12 cellular contexts compared by ENCODE assay signal in genomic region chr11:27468643-27469332, GRCh38. TPM values are rescaled to one million over a fixed set of nuclear protein-coding genes. Genes with fewer than 3 reads are reported as not detected.
DNase-seq lines count a peak whose midpoint lies in the region; ATAC-seq and TF ChIP-seq lines count a peak whose summit lies in the region.
"Had no signal": no experiment of that assay in that cellular context is flagged by ENCODE, and none has a peak within 500 bp of the region (broad histone marks: within the 10 kb centered on the region; RNA-seq: fewer than 3 reads in every experiment).

No MANE protein-coding gene starts in this region.

- H3K36me3 Mint-ChIP-seq in mesothelial cell of epicardium, result no peaks in the 10 kb centered on the region

- no peak for ATAC-seq in GM19328 (IDR thresholded peaks at IDR 0.05; ENCODE audit: unreplicated experiment)
- ATAC-seq: stimulated activated naive CD8-positive, alpha-beta T cell treated with anti-CD3 and anti-CD28 coated beads, Interleukin-15, Interleukin-2, amounts not matched to agents 100 U/mL and 50 U/mL, for 24 hours had no signal

- H3K4me1 ChIP-seq in ACC112 (ENCODE audit: control insufficient read depth, insufficient read depth, low read length, unreplicated experiment), result peaks cover 43% of the 10 kb centered on the region

- H2AFZ ChIP-seq in ACC112 (ENCODE audit: low read length, unreplicated experiment), result no peak overlapping the region

- peak; percentile 57 for DNase-seq in LoVo (ENCODE audit: low spot score)
- DNase-seq in dermis blood vessel endothelial cell, result peak; percentile 46
- DNase-seq in mesothelial cell of epicardium (ENCODE audit: low spot score in 2 of 2, unreplicated experiment in 2 of 2), result no peak
- DNase-seq in globus pallidus (ENCODE audit: low spot score), result no peak
- no peak for DNase-seq in NOMO-1 (lab: John Stamatoyannopoulos, UW; ENCODE audit: unreplicated experiment in 2 of 2)
- DNase-seq in anterior cingulate cortex (lab: John Stamatoyannopoulos, UW), result no peak
- DNase-seq: activated CD8-positive, alpha-beta memory T cell treated with anti-CD3 and anti-CD28 coated beads, Interleukin-2, amount 50 U/mL, for 48 hours; NCI-H1105; stimulated activated naive CD8-positive, alpha-beta T cell treated with anti-CD3 and anti-CD28 coated beads, Interleukin-15, Interleukin-2, amounts not matched to agents 100 U/mL and 50 U/mL, for 24 hours had no signal

- peaks cover 69% of the 10 kb centered on the region for H3K4me1 Mint-ChIP-seq in mesothelial cell of epicardium

- peaks cover 5% of the 10 kb centered on the region for H3K79me2 ChIP-seq in ACC112 (ENCODE audit: control insufficient read depth, insufficient read depth, low read length, unreplicated experiment)

- no peaks in the 10 kb centered on the region for H3K36me3 ChIP-seq in ACC112 (ENCODE audit: insufficient read depth, low read length)
- H3K36me3 ChIP-seq: BLaER1 had no signal

- H3K27ac ChIP-seq in ACC112 (ENCODE audit: low read depth, low read length), result peak overlapping the region; percentile 78
- H3K27ac ChIP-seq: BLaER1 had no signal

- H3K4me3 ChIP-seq in ACC112 (ENCODE audit: low read depth, low read length), result no peak overlapping the region
- H3K4me3 ChIP-seq: BLaER1 had no signal

- peak overlapping the region; percentile 46 for H3K4me3 Mint-ChIP-seq in mesothelial cell of epicardium

- H3K27ac Mint-ChIP-seq in mesothelial cell of epicardium, result no peak overlapping the region

- no peak for TF ChIP-seq CTCF in mesothelial cell of epicardium (IDR thresholded peaks at IDR 0.05; ENCODE audit: unreplicated experiment)

- no peaks in the 10 kb centered on the region for H3K27me3 ChIP-seq in ACC112 (ENCODE audit: insufficient read depth, low read length)

- no peaks in the 10 kb centered on the region for H3K9me3 Mint-ChIP-seq in mesothelial cell of epicardium

- H3K27me3 Mint-ChIP-seq in mesothelial cell of epicardium (ENCODE audit: low read depth), result peaks cover 1% of the 10 kb centered on the region

RNA-seq across cellular contexts. Expression of gene LGR4, which starts 3.8 kb away (rescaled TPM):
- total RNA-seq in dermis blood vessel endothelial cell (1.9 and 3.6 TPM in 2 replicates), mesothelial cell of epicardium (26.8 to 28.2 TPM (median 27.5 TPM) in 3 replicates)

RNA-seq across cellular contexts. Expression of gene LIN7C, which starts 37.8 kb away (rescaled TPM):
- 38.9 and 44.4 TPM in 2 replicates for total RNA-seq in dermis blood vessel endothelial cell
- total RNA-seq in mesothelial cell of epicardium, result 26.0 to 27.8 TPM (median 26.5 TPM) in 3 replicates

Comparison
In these comparisons a context has a peak if more than half of its experiments do, and no peak if none do; other contexts are left out.
1. DNase-seq: peak in LoVo (single experiment) and dermis blood vessel endothelial cell (single experiment); none in mesothelial cell of epicardium (0 of 2), globus pallidus (single experiment), NOMO-1 (0 of 2) and anterior cingulate cortex (0 of 58).